Comparison of ENCODE assay signal across 9 cellular contexts in the genomic region with DNA sequence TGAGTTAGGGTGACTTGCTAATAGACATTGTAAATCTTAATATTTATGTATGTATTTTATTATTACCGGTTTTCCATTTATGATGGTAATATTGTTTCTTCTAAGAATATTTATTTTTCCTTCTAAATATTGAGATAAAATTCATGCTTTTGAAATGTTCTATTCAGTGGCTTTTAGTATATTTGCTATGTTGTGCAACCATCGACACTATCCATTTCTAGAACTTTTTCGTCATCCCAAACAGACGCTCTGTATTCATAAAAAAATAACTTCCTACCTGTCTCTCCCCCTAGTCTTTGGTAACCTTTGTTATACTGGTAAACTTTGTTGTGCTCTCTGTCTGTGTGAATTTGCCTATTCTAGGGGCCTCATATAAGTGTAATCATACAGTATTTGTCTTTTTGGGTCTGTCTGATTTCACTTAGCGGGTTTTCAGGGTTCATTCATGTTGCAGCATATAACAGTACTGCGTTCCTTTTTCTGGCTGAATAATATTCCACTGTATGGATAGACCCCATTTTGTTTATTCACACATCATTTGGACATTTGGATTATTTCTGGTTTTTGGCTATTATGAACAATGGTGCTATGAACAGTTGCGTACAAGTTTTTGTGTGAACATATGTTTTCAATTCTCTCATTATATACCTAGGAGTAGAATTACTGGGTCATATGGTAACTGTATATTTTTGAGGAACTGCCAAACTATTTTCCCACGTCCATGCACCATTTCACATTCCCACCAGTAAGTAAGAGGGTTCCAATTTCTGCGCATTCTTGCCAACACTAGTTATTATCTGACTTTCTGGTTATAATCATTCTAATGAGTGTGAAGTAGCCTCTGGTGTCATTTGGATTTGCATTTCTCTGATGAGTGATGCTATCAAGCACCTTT. TPM values are rescaled to one million over a fixed set of nuclear protein-coding genes. Genes with fewer than 3 reads are reported as not detected.
A peak's percentile ranks its signal among the peaks of the same experiment; 100 is the strongest.
DNase-seq lines count a peak whose midpoint lies in the region; ATAC-seq and TF ChIP-seq lines count a peak whose summit lies in the region.
"Had no signal": no experiment of that assay in that cellular context is flagged by ENCODE, and none has a peak within 500 bp of the region (broad histone marks: within the 10 kb centered on the region; RNA-seq: fewer than 3 reads in every experiment).

No MANE protein-coding gene starts in this region.

- H3K9me3 ChIP-seq in OCI-LY7 (ENCODE audit: low read length) = no peaks in the 10 kb centered on the region
- no peaks in the 10 kb centered on the region for H3K9me3 ChIP-seq in psoas muscle

- TF ChIP-seq POLR2A in GM19099 (IDR thresholded peaks at IDR 0.05; ENCODE audit: extremely low read depth, insufficient read length, low read depth) = peak; percentile 15

- peak overlapping the region; percentile 74 for H3K4me2 ChIP-seq in OCI-LY7 (ENCODE audit: low read length)

- CTCF ChIA-PET in OCI-LY7 (lab: Charles Lee; ENCODE audit: unreplicated experiment) = no interaction called here

- ATAC-seq in psoas muscle (no peak), GM18867 (IDR thresholded peaks at IDR 0.05; ENCODE audit: unreplicated experiment) (no peak), GM21367 (IDR thresholded peaks at IDR 0.05; ENCODE audit: unreplicated experiment) (no peak)

- no peaks in the 10 kb centered on the region for H4K20me1 ChIP-seq in OCI-LY7 (ENCODE audit: insufficient read depth, low read length)

- TF ChIP-seq CTCF in OCI-LY7 (conservative IDR thresholded peaks at IDR 0.05; ENCODE audit: low read length) (no peak), psoas muscle (IDR thresholded peaks at IDR 0.05) (no peak)

- H3K27ac ChIP-seq in OCI-LY7 (ENCODE audit: low read depth, low read length, poor library complexity, severe bottlenecking) (peak overlapping the region; percentile 93), psoas muscle (peak overlapping the region; percentile 100)

- intact Hi-C loops in OCI-LY7 (cut with micrococcal nuclease; ENCODE audit: unreplicated experiment) (no loop called here), psoas muscle (cut with DNase I) (loop anchor here in 1 of 2 donors (1.0 kb wide), 1 partner anchor 13 kb away; no protein-coding TSS in a partner anchor)

- no TSS peak for BruUV-seq in OCI-LY7 (replicated peaks; lab: Mats Ljungman, UMichigan)

- H3K36me3 ChIP-seq in OCI-LY7 (ENCODE audit: insufficient read depth, low read length) (peaks cover 30% of the 10 kb centered on the region), psoas muscle (ENCODE audit: insufficient read depth in 1 of 2, low read depth in 1 of 2) (peaks cover 3 to 100% of the 10 kb centered on the region in 2 donors)

- no peak overlapping the region for H2AFZ ChIP-seq in OCI-LY7 (ENCODE audit: low read length)

- peaks cover 34% of the 10 kb centered on the region; the same call in 1 of the 2 replicates for H3K79me2 ChIP-seq in OCI-LY7 (ENCODE audit: insufficient read depth, low read depth, low read length)

- WGBS in psoas muscle, 3 donors = 59 to 78% (median 66%) methylated on average over 9 of the region's 9 CpGs

- no peak overlapping the region for H3K4me3 ChIP-seq in OCI-LY7 (ENCODE audit: low read depth, low read length, poor library complexity, severe bottlenecking)
- peak overlapping the region; percentile 86 for H3K4me3 ChIP-seq in psoas muscle

- POLR2A ChIA-PET in OCI-LY7 (lab: Charles Lee) = no interaction called here

- H3K4me1 ChIP-seq in OCI-LY7 (ENCODE audit: insufficient read depth, low read length, poor library complexity, severe bottlenecking) (peaks cover 85% of the 10 kb centered on the region), psoas muscle (peaks cover 51% of the 10 kb centered on the region)

- no peaks in the 10 kb centered on the region for H3K9me2 ChIP-seq in OCI-LY7 (ENCODE audit: insufficient read depth, low read length)

- no peak for DNase-seq in OCI-LY7 (ENCODE audit: low spot score)
- DNase-seq in dermis blood vessel endothelial cell = peak; percentile 25
- no peak for DNase-seq in psoas muscle
- DNase-seq in AG08396 (ENCODE audit: low spot score) = no peak
- DNase-seq: activated CD4-positive, alpha-beta T cell treated with anti-CD3 and anti-CD28 coated beads for 48 hours; GF-D8 had no signal

- no peaks in the 10 kb centered on the region for H3K27me3 ChIP-seq in psoas muscle (ENCODE audit: insufficient read depth in 3 of 3, low read length in 2 of 3)

RNA-seq across cellular contexts. Expression of a gene that starts 15.9 kb away (rescaled TPM):
- 30.1 and 52.2 TPM in 2 replicates for total RNA-seq in OCI-LY7 (2014; rRNA removed; shearing (Covaris generic))
- 390 and 440 TPM in 2 replicates for total RNA-seq in OCI-LY7 (2022)
- total RNA-seq in dermis blood vessel endothelial cell = 50.4 and 189 TPM in 2 replicates
- total RNA-seq in psoas muscle = 1,000 to 10,000 TPM in 1 of 4 donors, 100 to 1,000 TPM in 3; 517 to 1,759 (median 646) TPM
- 100 to 1,000 TPM; 474 to 758 (median 716) TPM for polyA plus RNA-seq in psoas muscle

RNA-seq across cellular contexts. Expression of a gene that starts 52.1 kb away (rescaled TPM):
- total RNA-seq in OCI-LY7 (2014; rRNA removed; shearing (Covaris generic)) = 36.7 and 55.8 TPM in 2 replicates
- total RNA-seq in OCI-LY7 (2022) = 31.5 and 37.6 TPM in 2 replicates
- total RNA-seq in dermis blood vessel endothelial cell = 152 and 238 TPM in 2 replicates
- 10 to 100 TPM in 3 of 4 donors, 1 to 10 TPM in 1; 7.4 to 27.7 (median 13.9) TPM for total RNA-seq in psoas muscle
- polyA plus RNA-seq in psoas muscle = 10 to 100 TPM; 10.6 to 20.8 (median 12.9) TPM

RNA-seq across cellular contexts. Expression of a gene that starts 56.1 kb away (rescaled TPM):
- 5.9 and 7.0 TPM in 2 replicates for total RNA-seq in OCI-LY7 (2014; rRNA removed; shearing (Covaris generic))
- 20.7 and 24.0 TPM in 2 replicates for total RNA-seq in OCI-LY7 (2022)
- total RNA-seq in dermis blood vessel endothelial cell = 1.0 and 3.3 TPM in 2 replicates
- 1 to 10 TPM; 5.7 to 8.8 (median 7.2) TPM for total RNA-seq in psoas muscle
- 10 to 100 TPM in 1 of 3 donors, 1 to 10 TPM in 2; 3.7 to 18.5 (median 6.1) TPM for polyA plus RNA-seq in psoas muscle
